Comparison of ENCODE assay signal across 8 cellular contexts in genomic region chr18:1663879-1664705, GRCh38.
DNase-seq lines count a peak whose midpoint lies in the region; ATAC-seq and TF ChIP-seq lines count a peak whose summit lies in the region.
"Had no signal": no experiment of that assay in that cellular context is flagged by ENCODE, and none has a peak within 500 bp of the region (broad histone marks: within the 10 kb centered on the region; RNA-seq: fewer than 3 reads in every experiment).

No MANE protein-coding gene starts in this region.

- ATAC-seq in GM19395 (IDR thresholded peaks at IDR 0.05; ENCODE audit: unreplicated experiment) (peak; percentile 78), WTC11 (peak; percentile 90)

- no peak overlapping the region for H3K4me3 Mint-ChIP-seq in WTC11

- H3K27ac Mint-ChIP-seq in WTC11, result no peak overlapping the region

- CTCF ChIA-PET in WTC11 (lab: Charles Lee), result interaction anchor here (0.5 to 1.9 kb wide), 22 partner anchors 9 to 762 kb away, joined by 3 to 10 read pairs (median 3); no protein-coding TSS in a partner anchor

- no peaks in the 10 kb centered on the region for H3K4me1 Mint-ChIP-seq in WTC11

- in situ Hi-C loops in KBM-7 (cut with MboI; ENCODE audit: low pct_unique_long_range_greater_than_20kb, low sequenced_read_pairs), result no loop called here

- peak; percentile 74 for TF ChIP-seq CTCF in WTC11 (IDR thresholded peaks at IDR 0.05)
- TF ChIP-seq CTCF in left ventricle myocardium inferior (IDR thresholded peaks at IDR 0.05; ENCODE audit: borderline replicate concordance), result peak; percentile 51

- DNase-seq in EL, result peak; percentile 3
- peak; percentile 68 for DNase-seq in KBM-7
- DNase-seq in WTC11 (ENCODE audit: low spot score), result peak; percentile 78
- peak; percentile 43 for DNase-seq in left ventricle myocardium inferior
- peak; percentile 10 for DNase-seq in stimulated activated CD4-positive, alpha-beta T cell treated with anti-CD3 and anti-CD28 coated beads, Interleukin-4, amount 100 ng/mL, for 1 hour
- no peak for DNase-seq in middle frontal gyrus (ENCODE audit: extremely low spot score, low spot score)

- POLR2A ChIA-PET in WTC11 (lab: Charles Lee), result no interaction called here

- H3K27me3 Mint-ChIP-seq in WTC11 (ENCODE audit: low read depth), result peaks cover 3% of the 10 kb centered on the region; the same call in 1 of the 2 replicates

- intact Hi-C loops in left ventricle myocardium inferior (cut with micrococcal nuclease), result no loop called here

- 0 out of 2 replicates have a peak, but pooled peaks cover 3% of the 10 kb centered on the region for H3K9me3 Mint-ChIP-seq in WTC11

- no peaks in the 10 kb centered on the region for H3K9me3 ChIP-seq in left ventricle myocardium inferior (replicated peaks)
- H3K9me3 ChIP-seq: neutrophil had no signal

- peaks cover 40% of the 10 kb centered on the region for H3K4me1 ChIP-seq in left ventricle myocardium inferior

- H3K36me3 Mint-ChIP-seq in WTC11, result no peaks in the 10 kb centered on the region

- H3K36me3 ChIP-seq in left ventricle myocardium inferior, result no peaks in the 10 kb centered on the region
- H3K36me3 ChIP-seq: neutrophil had no signal

- H3K27me3 ChIP-seq in left ventricle myocardium inferior (ENCODE audit: low read depth), result no peaks in the 10 kb centered on the region

- H3K4me3 ChIP-seq in left ventricle myocardium inferior, result no peak overlapping the region

- no peak overlapping the region for H3K27ac ChIP-seq in left ventricle myocardium inferior (replicated peaks)
- H3K27ac ChIP-seq: neutrophil had no signal

TF ChIP-seq in WTC11, 78 proteins besides CTCF, POLR2A, EP300 and RAD21:
- TF ChIP-seq ZMAT4 (CRISPR knock-in tag; IDR thresholded peaks at IDR 0.05) (no peak), JAZF1 (CRISPR knock-in tag; IDR thresholded peaks at IDR 0.05) (no peak), ATF1 (CRISPR knock-in tag; IDR thresholded peaks at IDR 0.05) (no peak), TCF7 (CRISPR knock-in tag; IDR thresholded peaks at IDR 0.05; ENCODE audit: low read depth) (no peak), MXD4 (CRISPR knock-in tag; IDR thresholded peaks at IDR 0.05; ENCODE audit: borderline replicate concordance) (no peak)
